In genomic region chr12:31263661-31264060, GRCh38 we compare ENCODE assay signal across 25 cellular contexts.
A peak's percentile ranks its signal among the peaks of the same experiment; 100 is the strongest.
DNase-seq lines count a peak whose midpoint lies in the region; ATAC-seq, FAIRE-seq and TF ChIP-seq lines count a peak whose summit lies in the region.
"Had no signal": no experiment of that assay in that cellular context is flagged by ENCODE, and none has a peak within 500 bp of the region (broad histone marks: within the 10 kb centered on the region; RNA-seq: fewer than 3 reads in every experiment).

No MANE protein-coding gene starts in this region.

- no peaks in the 10 kb centered on the region for H3K9me1 ChIP-seq in endothelial cell of umbilical vein (replicated peaks; ENCODE audit: control insufficient read depth, extremely low read depth, insufficient read depth, low read length)

- in situ Hi-C loops in GM23248 (cut with MboI): no loop called here

- H3K27ac ChIP-seq in GM23248 (no peak overlapping the region), endothelial cell of umbilical vein (ENCODE audit: insufficient read depth, low read depth, low read length) (no peak overlapping the region), osteoblast (ENCODE audit: low read depth, low read length) (no peak overlapping the region), left lung (no peak overlapping the region)
- H3K27ac ChIP-seq: A549, SJSA1 had no signal

- POLR2A ChIA-PET in endothelial cell of umbilical vein (lab: Charles Lee): no interaction called here

- no peaks in the 10 kb centered on the region for H3K9me3 ChIP-seq in GM23248 (ENCODE audit: low read depth)
- no peaks in the 10 kb centered on the region for H3K9me3 ChIP-seq in MG63
- no peaks in the 10 kb centered on the region for H3K9me3 ChIP-seq in endothelial cell of umbilical vein (replicated peaks; ENCODE audit: control insufficient read depth, insufficient read depth, low read length)
- H3K9me3 ChIP-seq in osteoblast (ENCODE audit: low read depth, low read length): no peaks in the 10 kb centered on the region
- H3K9me3 ChIP-seq in left lung: no peaks in the 10 kb centered on the region
- H3K9me3 ChIP-seq: A549, SJSA1 had no signal

- no peak overlapping the region for H3K4me3 ChIP-seq in GM23248
- H3K4me3 ChIP-seq in MG63: no peak overlapping the region
- no peak overlapping the region for H3K4me3 ChIP-seq in endothelial cell of umbilical vein (replicated peaks in 1 of 3; ENCODE audit: insufficient read depth in 1 of 3, low read depth in 1 of 3, low read length in 3 of 3)
- H3K4me3 ChIP-seq in osteoblast (ENCODE audit: insufficient read depth, low read length): no peak overlapping the region
- H3K4me3 ChIP-seq in left lung: no peak overlapping the region
- H3K4me3 ChIP-seq: A549, SJSA1 had no signal

- BruUV-seq in endothelial cell of umbilical vein (replicated peaks; lab: Mats Ljungman, UMichigan): no TSS peak

- WGBS in GM23248 (ENCODE audit: low coverage in 1 of 2, low lambda C conversion rate in 2 of 2, missing lambda C conversion rate in 2 of 2), 2 experiments: 73 to 75% methylated on average over 3 of the region's 3 CpGs

- no peaks in the 10 kb centered on the region for H3K79me2 ChIP-seq in GM23248 (ENCODE audit: insufficient read depth)
- H3K79me2 ChIP-seq in endothelial cell of umbilical vein (ENCODE audit: control insufficient read depth, insufficient read depth, low read length): no peaks in the 10 kb centered on the region
- H3K79me2 ChIP-seq in osteoblast (ENCODE audit: insufficient read depth, low read length): no peaks in the 10 kb centered on the region

- H3F3A ChIP-seq in GM23248 (ENCODE audit: insufficient read depth): no peaks in the 10 kb centered on the region

- H3K9ac ChIP-seq in GM23248 (no peak overlapping the region), endothelial cell of umbilical vein (replicated peaks; ENCODE audit: extremely low read depth, insufficient read depth, low read length) (no peak overlapping the region)

- H3K27me3 ChIP-seq in GM23248 (replicated peaks; ENCODE audit: insufficient read depth) (no peaks in the 10 kb centered on the region), MG63 (no peaks in the 10 kb centered on the region), endothelial cell of umbilical vein (ENCODE audit: control insufficient read depth in 2 of 2, insufficient read depth in 2 of 2, low read length in 2 of 2) (no peaks in the 10 kb centered on the region), osteoblast (ENCODE audit: insufficient read depth, low read length) (no peaks in the 10 kb centered on the region), left lung (no peaks in the 10 kb centered on the region)

- no peak overlapping the region for H3K4me2 ChIP-seq in GM23248 (ENCODE audit: unreplicated experiment)
- H3K4me2 ChIP-seq in endothelial cell of umbilical vein (ENCODE audit: insufficient read depth, low read length): no peak overlapping the region
- no peak overlapping the region for H3K4me2 ChIP-seq in osteoblast (ENCODE audit: insufficient read depth, low read length)
- H3K4me2 ChIP-seq: A549 had no signal

- no peaks in the 10 kb centered on the region for H3K4me1 ChIP-seq in GM23248 (ENCODE audit: insufficient read depth)
- no peaks in the 10 kb centered on the region for H3K4me1 ChIP-seq in endothelial cell of umbilical vein (ENCODE audit: control insufficient read depth, extremely low read depth, insufficient read depth, low read length)
- H3K4me1 ChIP-seq in osteoblast (ENCODE audit: insufficient read depth, low read length): no peaks in the 10 kb centered on the region
- no peaks in the 10 kb centered on the region for H3K4me1 ChIP-seq in left lung
- H3K4me1 ChIP-seq: A549, SJSA1 had no signal

- no peak for TF ChIP-seq POLR2A in endothelial cell of umbilical vein (IDR thresholded peaks at IDR 0.05; ENCODE audit: low read depth, low read length)

- DNase-seq in GM23248 (peak; percentile 20), MG63 (peak; percentile 16), endothelial cell of umbilical vein (ENCODE audit: low read depth, low spot score) (no peak), osteoblast (ENCODE audit: insufficient read length, low spot score, missing footprints) (peak; percentile 61), COR-L47 (lab: John Stamatoyannopoulos, UW) (no peak), left lung (no peak), AG08395 (ENCODE audit: low spot score) (no peak)
- DNase-seq: Calu3; CD8-positive, alpha-beta memory T cell; DMS153; H9; IMR-90; KG1; MM.1S; NCI-H2029; NCI-H446 treated with DMSO at 0.1 percent for 48 hours; NCI-H526; NCI-H82; NK-92 treated with Interleukin-12 subunit alpha and Interleukin-12 subunit beta, amount 100 ng/mL, for 24 hours; PC-3; Right ventricle myocardium superior; RPMI8226 had no signal

- H2AFZ ChIP-seq in GM23248 (no peak overlapping the region), endothelial cell of umbilical vein (ENCODE audit: low read depth, low read length) (no peak overlapping the region), osteoblast (ENCODE audit: low read length) (no peak overlapping the region)

- intact Hi-C loops in endothelial cell of umbilical vein (cut with micrococcal nuclease) (no loop called here), left lung (cut with DNase I) (no loop called here)

- TF ChIP-seq CTCF in endothelial cell of umbilical vein (IDR thresholded peaks at IDR 0.05; ENCODE audit: extremely low read depth in 1 of 2, insufficient read depth in 1 of 2, low read depth in 1 of 2, low read length in 2 of 2) (no peak), osteoblast (IDR thresholded peaks at IDR 0.05; ENCODE audit: extremely low read depth, low read depth, low read length) (no peak), left lung (IDR thresholded peaks at IDR 0.05) (no peak)

- CTCF ChIA-PET in endothelial cell of umbilical vein (lab: Charles Lee): interaction anchor here (0.6 to 5.8 kb wide), 3 partner anchors 9 to 21 kb away, joined by 3 to 81 read pairs (median 4); no protein-coding TSS in a partner anchor

- no peak for FAIRE-seq in endothelial cell of umbilical vein (lab: Jason Lieb, UNC)
- FAIRE-seq: A549, GM18507 had no signal

- H4K20me1 ChIP-seq in GM23248 (ENCODE audit: insufficient read depth) (no peaks in the 10 kb centered on the region), endothelial cell of umbilical vein (replicated peaks; ENCODE audit: control insufficient read depth, extremely low read depth, insufficient read depth, low read length) (no peaks in the 10 kb centered on the region), osteoblast (ENCODE audit: insufficient read depth, low read length) (no peaks in the 10 kb centered on the region)

- dilution Hi-C loops in endothelial cell of umbilical vein (cut with MboI; ENCODE audit: extremely low pct_ligation_motif_present, low sequenced_read_pairs): no loop called here

- no peak for ATAC-seq in left lung
- ATAC-seq: A549, PC-3 had no signal

- H3K36me3 ChIP-seq in GM23248 (ENCODE audit: low read depth) (no peaks in the 10 kb centered on the region), MG63 (no peaks in the 10 kb centered on the region), endothelial cell of umbilical vein (ENCODE audit: control insufficient read depth in 2 of 2, extremely low read depth in 1 of 2, insufficient read depth in 2 of 2, low read length in 2 of 2) (no peaks in the 10 kb centered on the region), osteoblast (ENCODE audit: insufficient read depth, low read length) (no peaks in the 10 kb centered on the region), left lung (no peaks in the 10 kb centered on the region)
- H3K36me3 ChIP-seq: SJSA1 had no signal

- no peaks in the 10 kb centered on the region for H3K9me2 ChIP-seq in GM23248 (ENCODE audit: insufficient read depth)

TF ChIP-seq in endothelial cell of umbilical vein, 7 proteins besides CTCF, POLR2A, EP300 and RAD21:
- TF ChIP-seq MYC (IDR thresholded peaks at IDR 0.05; ENCODE audit: low read depth, low read length) (no peak), EZH2 (IDR thresholded peaks at IDR 0.05; ENCODE audit: borderline replicate concordance, low read depth, low read length, severe bottlenecking) (no peak), JUN (IDR thresholded peaks at IDR 0.05; ENCODE audit: borderline replicate concordance, insufficient read depth, insufficient read length, low read depth) (no peak), MAX (IDR thresholded peaks at IDR 0.05; ENCODE audit: insufficient read depth, insufficient read length) (no peak), FOS (IDR thresholded peaks at IDR 0.05; ENCODE audit: borderline replicate concordance, insufficient read depth, low read length) (peak; percentile 21)
TF ChIP-seq in endothelial cell of umbilical vein: peak in this region for 1.

Comparison
In these comparisons a context has a peak if more than half of its experiments do, and no peak if none do; other contexts are left out.
1. DNase-seq: peak in GM23248 (single experiment), MG63 (single experiment) and osteoblast (single experiment); none in endothelial cell of umbilical vein (single experiment), COR-L47 (single experiment), left lung (0 of 2) and AG08395 (single experiment).